Comparison of ENCODE assay signal across 6 cellular contexts in genomic region chr16:12204601-12205000, GRCh38.
"Had no signal": no experiment of that assay in that cellular context is flagged by ENCODE, and none has a peak within 500 bp of the region (broad histone marks: within the 10 kb centered on the region; RNA-seq: fewer than 3 reads in every experiment).

No MANE protein-coding gene starts in this region.

- H3K27ac Mint-ChIP-seq: GM23338, H9, HFFc6, IgD-negative memory B cell had no signal

- H3K4me1 Mint-ChIP-seq: GM23338, H9 had no signal

- H3K4me3 Mint-ChIP-seq: GM23338, H9, HFFc6, IgD-negative memory B cell had no signal

- DNase-seq: H9, HCEC 1CT, HFFc6, KBM-7 had no signal

- H3K4me2 ChIP-seq: GM23338 had no signal

- H2AFZ ChIP-seq: GM23338 had no signal

- H3K27me3 Mint-ChIP-seq: IgD-negative memory B cell had no signal

- H3K4me3 ChIP-seq: GM23338 had no signal

- ATAC-seq: GM23338 had no signal

- H3K9me3 Mint-ChIP-seq: GM23338, H9, HFFc6, IgD-negative memory B cell had no signal
